ENCODE assay signal across 8 cellular contexts in the genomic region with DNA sequence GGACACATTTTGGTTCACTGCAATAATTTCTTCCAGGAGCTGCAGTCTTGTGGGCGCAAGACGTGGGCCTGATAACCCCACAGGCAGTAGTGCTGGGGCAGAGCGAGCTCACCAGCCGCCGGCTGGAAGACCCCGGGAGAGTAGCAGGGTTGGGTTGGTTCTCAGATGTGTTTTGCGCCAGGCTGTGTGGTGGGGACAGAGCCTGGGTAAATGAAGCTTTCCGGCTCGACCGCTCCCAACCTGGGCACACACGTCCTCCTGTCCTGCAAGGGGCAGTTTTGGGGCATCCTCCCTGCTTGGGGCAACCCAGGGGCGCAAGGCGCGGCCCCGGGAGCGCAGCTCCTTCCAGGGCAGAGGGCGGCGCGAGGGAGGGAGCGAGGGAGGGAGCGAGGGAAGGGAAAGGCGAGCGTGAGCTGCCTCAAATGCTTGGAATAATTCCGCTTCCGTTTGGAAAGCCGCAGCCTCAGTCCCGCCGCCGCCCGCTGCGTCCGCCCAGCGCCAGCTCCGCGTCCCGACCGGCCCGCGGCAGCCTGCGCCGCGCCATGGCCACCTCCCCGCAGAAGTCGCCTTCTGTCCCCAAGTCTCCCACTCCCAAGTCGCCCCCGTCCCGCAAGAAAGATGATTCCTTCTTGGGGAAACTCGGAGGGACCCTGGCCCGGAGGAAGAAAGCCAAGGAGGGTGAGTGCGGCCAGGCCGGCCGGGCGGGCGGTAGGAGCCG. TPM values are rescaled to one million over a fixed set of nuclear protein-coding genes. Genes with fewer than 3 reads are reported as not detected.
DNase-seq lines count a peak whose midpoint lies in the region; ATAC-seq, FAIRE-seq and TF ChIP-seq lines count a peak whose summit lies in the region.

A gene with protein sequence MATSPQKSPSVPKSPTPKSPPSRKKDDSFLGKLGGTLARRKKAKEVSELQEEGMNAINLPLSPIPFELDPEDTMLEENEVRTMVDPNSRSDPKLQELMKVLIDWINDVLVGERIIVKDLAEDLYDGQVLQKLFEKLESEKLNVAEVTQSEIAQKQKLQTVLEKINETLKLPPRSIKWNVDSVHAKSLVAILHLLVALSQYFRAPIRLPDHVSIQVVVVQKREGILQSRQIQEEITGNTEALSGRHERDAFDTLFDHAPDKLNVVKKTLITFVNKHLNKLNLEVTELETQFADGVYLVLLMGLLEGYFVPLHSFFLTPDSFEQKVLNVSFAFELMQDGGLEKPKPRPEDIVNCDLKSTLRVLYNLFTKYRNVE (plus strand): TSS at position 466 of the 718 bp plus-strand sequence. CDS start 77 bp downstream, at position 543.

- 8 to 13% (median 11%) methylated on average over 41 to 55 of the region's 55 CpGs for WGBS in small intestine, 3 donors

- no peaks in the 10 kb centered on the region for H3K36me3 ChIP-seq in small intestine (ENCODE audit: control insufficient read depth in 2 of 2, insufficient read depth in 2 of 2, low read length in 2 of 2)

- no peaks in the 10 kb centered on the region for H3K4me1 ChIP-seq in small intestine (ENCODE audit: control insufficient read depth in 2 of 2, insufficient read depth in 1 of 2, low read depth in 1 of 2, low read length in 1 of 2)

- no peaks in the 10 kb centered on the region for H3K27me3 ChIP-seq in small intestine (ENCODE audit: control insufficient read depth in 2 of 2, insufficient read depth in 2 of 2, low read length in 2 of 2)

- CTCF ChIA-PET in GM10248 (lab: Yijun Ruan, JAX): interaction anchor here (1.0 kb wide), 2 partner anchors 11 to 43 kb away, joined by 3 read pairs; no protein-coding TSS in a partner anchor

- no peaks in the 10 kb centered on the region for H3K9me3 ChIP-seq in small intestine (ENCODE audit: control insufficient read depth, low read depth)

- POLR2A ChIA-PET in GM10248 (lab: Yijun Ruan, JAX): no interaction called here

- DNase-seq in DMS153 (lab: John Stamatoyannopoulos, UW) (peak; percentile 15), NCI-H226 (peak; percentile 77), iPS-NIHi11 (ENCODE audit: low spot score) (peak; percentile 68), small intestine (peak; percentile 69), putamen (ENCODE audit: low spot score) (no peak), GM10248 (ENCODE audit: extremely low spot score) (no peak)
- no peak for DNase-seq in central memory CD8-positive, alpha-beta T cell (ENCODE audit: low spot score in 2 of 2)

- peaks cover 8% of the 10 kb centered on the region for H3K4me1 Mint-ChIP-seq in central memory CD8-positive, alpha-beta T cell

- no peak for FAIRE-seq in small intestine (lab: Jason Lieb, UNC)

- no peak for ATAC-seq in central memory CD8-positive, alpha-beta T cell (replicated peaks; ENCODE audit: extremely low read depth, poor library complexity, severe bottlenecking)
- no peak for ATAC-seq in GM18858 (IDR thresholded peaks at IDR 0.05; ENCODE audit: unreplicated experiment)

- H3K27ac ChIP-seq in small intestine (ENCODE audit: low read depth in 1 of 2, low read length in 1 of 2): peak within 1 kb of the TSS; percentile 81 to 94

- no peaks in the 10 kb centered on the region for H3K36me3 Mint-ChIP-seq in central memory CD8-positive, alpha-beta T cell (ENCODE audit: insufficient read depth)

- peak within 1 kb of the TSS; percentile 71 for H3K4me3 Mint-ChIP-seq in central memory CD8-positive, alpha-beta T cell

- H3K9me3 Mint-ChIP-seq in central memory CD8-positive, alpha-beta T cell: no peaks in the 10 kb centered on the region

- H3K27me3 Mint-ChIP-seq in central memory CD8-positive, alpha-beta T cell: peaks cover 66% of the 10 kb centered on the region

- no peak for TF ChIP-seq CTCF in GM10248 (IDR thresholded peaks at IDR 0.05; ENCODE audit: control extremely low read depth, extremely low read depth, low read depth, missing control alignments)

- H3K27ac Mint-ChIP-seq in central memory CD8-positive, alpha-beta T cell (ENCODE audit: low read depth): no peak within 1 kb of the TSS

- H3K4me3 ChIP-seq in small intestine (ENCODE audit: low read depth in 1 of 2, low read length in 2 of 2): peak within 1 kb of the TSS; percentile 36 to 67

RNA-seq across cellular contexts. Expression of the gene that starts here (rescaled TPM):
- 10 to 100 TPM in 1 of 3 donors, 1 to 10 TPM in 2; 6.5 to 22.1 (median 8.1) TPM for polyA plus RNA-seq in small intestine

Comparison
In these comparisons a context has a peak if more than half of its experiments do, and no peak if none do; other contexts are left out.
1. DNase-seq: peak in DMS153 (single experiment), NCI-H226 (single experiment), iPS-NIHi11 (single experiment) and small intestine (single experiment); none in central memory CD8-positive, alpha-beta T cell (0 of 2), putamen (single experiment) and GM10248 (single experiment).